ENCODE assay signal across 10 cellular contexts in genomic region chr3:193594946-193595689, GRCh38. TPM values are rescaled to one million over a fixed set of nuclear protein-coding genes. Genes with fewer than 3 reads are reported as not detected.
DNase-seq lines count a peak whose midpoint lies in the region; ATAC-seq and TF ChIP-seq lines count a peak whose summit lies in the region.
"Had no signal": no experiment of that assay in that cellular context is flagged by ENCODE, and none has a peak within 500 bp of the region (broad histone marks: within the 10 kb centered on the region; RNA-seq: fewer than 3 reads in every experiment).

No MANE protein-coding gene starts in this region.

- TF ChIP-seq CTCF in fibroblast of mammary gland (conservative IDR thresholded peaks at IDR 0.05; ENCODE audit: control insufficient read depth, insufficient read depth, low read depth, low read length): no peak

- H3K36me3 Mint-ChIP-seq in activated naive CD4-positive, alpha-beta T cell treated with anti-CD3 and anti-CD28 coated beads, Interleukin-2, amount 10 ng/mL, durations not matched to agents 7 days and 5 days: peaks cover 25% of the 10 kb centered on the region
- peaks cover 53% of the 10 kb centered on the region for H3K36me3 Mint-ChIP-seq in stimulated activated effector memory CD8-positive, alpha-beta T cell treated with anti-CD3 and anti-CD28 coated beads, Interleukin-12 subunit alpha, Interleukin-12 subunit beta, amount 100 ng/mL, for 72 hours

- H3K4me3 ChIP-seq in fibroblast of mammary gland (ENCODE audit: control insufficient read depth, low read depth, low read length): no peak overlapping the region

- DNase-seq in activated naive CD4-positive, alpha-beta T cell treated with anti-CD3 and anti-CD28 coated beads, Interleukin-2, amount 10 ng/mL, durations not matched to agents 7 days and 5 days: no peak
- no peak for DNase-seq in activated naive CD4-positive, alpha-beta T cell treated with anti-CD3 and anti-CD28 coated beads, Interleukin-2, amount 50 U/mL, for 16 hours
- peak; percentile 31 for DNase-seq in fibroblast of mammary gland (ENCODE audit: low read depth)
- no peak for DNase-seq in stimulated activated effector memory CD8-positive, alpha-beta T cell treated with anti-CD3 and anti-CD28 coated beads, Interleukin-12 subunit alpha, Interleukin-12 subunit beta, amount 100 ng/mL, for 72 hours (ENCODE audit: low spot score in 2 of 2)
- no peak for DNase-seq in NOMO-1 treated with DMSO at 0.1 percent for 48 hours (lab: John Stamatoyannopoulos, UW; ENCODE audit: unreplicated experiment)
- DNase-seq in NCI-H1105 (lab: John Stamatoyannopoulos, UW): no peak
- DNase-seq in cerebellum (ENCODE audit: low spot score): no peak
- DNase-seq: aorta, T-helper 9 cell had no signal

- no peaks in the 10 kb centered on the region for H3K27me3 Mint-ChIP-seq in activated naive CD4-positive, alpha-beta T cell treated with anti-CD3 and anti-CD28 coated beads, Interleukin-2, amount 10 ng/mL, durations not matched to agents 7 days and 5 days

- ATAC-seq in SK-N-SH treated with all-trans-retinoic acid at 6 μM for 48 hours: no peak
- ATAC-seq in stimulated activated effector memory CD8-positive, alpha-beta T cell treated with anti-CD3 and anti-CD28 coated beads, Interleukin-12 subunit alpha, Interleukin-12 subunit beta, amount 100 ng/mL, for 72 hours: no peak

- H3K27ac Mint-ChIP-seq in activated naive CD4-positive, alpha-beta T cell treated with anti-CD3 and anti-CD28 coated beads, Interleukin-2, amount 10 ng/mL, durations not matched to agents 7 days and 5 days: no peak overlapping the region
- peak overlapping the region; percentile 69 for H3K27ac Mint-ChIP-seq in stimulated activated effector memory CD8-positive, alpha-beta T cell treated with anti-CD3 and anti-CD28 coated beads, Interleukin-12 subunit alpha, Interleukin-12 subunit beta, amount 100 ng/mL, for 72 hours

- CTCF ChIA-PET in activated naive CD4-positive, alpha-beta T cell treated with anti-CD3 and anti-CD28 coated beads, Interleukin-2, amount 10 ng/mL, durations not matched to agents 7 days and 5 days (lab: Charles Lee): no interaction called here

- H3K4me1 Mint-ChIP-seq in activated naive CD4-positive, alpha-beta T cell treated with anti-CD3 and anti-CD28 coated beads, Interleukin-2, amount 10 ng/mL, durations not matched to agents 7 days and 5 days: peaks cover 54% of the 10 kb centered on the region
- H3K4me1 Mint-ChIP-seq in stimulated activated effector memory CD8-positive, alpha-beta T cell treated with anti-CD3 and anti-CD28 coated beads, Interleukin-12 subunit alpha, Interleukin-12 subunit beta, amount 100 ng/mL, for 72 hours: peaks cover 45% of the 10 kb centered on the region

- H3K4me3 Mint-ChIP-seq in activated naive CD4-positive, alpha-beta T cell treated with anti-CD3 and anti-CD28 coated beads, Interleukin-2, amount 10 ng/mL, durations not matched to agents 7 days and 5 days: peak overlapping the region; percentile 89
- H3K4me3 Mint-ChIP-seq in stimulated activated effector memory CD8-positive, alpha-beta T cell treated with anti-CD3 and anti-CD28 coated beads, Interleukin-12 subunit alpha, Interleukin-12 subunit beta, amount 100 ng/mL, for 72 hours: peak overlapping the region; percentile 91

- H3K9me3 Mint-ChIP-seq in activated naive CD4-positive, alpha-beta T cell treated with anti-CD3 and anti-CD28 coated beads, Interleukin-2, amount 10 ng/mL, durations not matched to agents 7 days and 5 days: no peaks in the 10 kb centered on the region
- H3K9me3 Mint-ChIP-seq in stimulated activated effector memory CD8-positive, alpha-beta T cell treated with anti-CD3 and anti-CD28 coated beads, Interleukin-12 subunit alpha, Interleukin-12 subunit beta, amount 100 ng/mL, for 72 hours: no peaks in the 10 kb centered on the region

TF ChIP-seq in SK-N-SH treated with all-trans-retinoic acid at 6 μM for 48 hours, 23 proteins besides CTCF, POLR2A, EP300 and RAD21:
- no peak for TF ChIP-seq PATZ1 (CRISPR knock-in tag; IDR thresholded peaks at IDR 0.05; ENCODE audit: borderline replicate concordance)
- 0 out of 2 replicates have a peak, but pooled peaks have one; percentile 18 for TF ChIP-seq ISL1 (CRISPR knock-in tag; IDR thresholded peaks at IDR 0.05)
- no peak for TF ChIP-seq ZNF70 (CRISPR knock-in tag; IDR thresholded peaks at IDR 0.05)

RNA-seq across cellular contexts. Expression of gene OPA1, which starts 2.1 kb away (rescaled TPM):
- total RNA-seq in cerebellum: 88.9 TPM

RNA-seq across cellular contexts. Expression of gene ATP13A4, which starts 40.4 kb away (rescaled TPM):
- total RNA-seq in cerebellum: 7.3 TPM
